In the genomic region with DNA sequence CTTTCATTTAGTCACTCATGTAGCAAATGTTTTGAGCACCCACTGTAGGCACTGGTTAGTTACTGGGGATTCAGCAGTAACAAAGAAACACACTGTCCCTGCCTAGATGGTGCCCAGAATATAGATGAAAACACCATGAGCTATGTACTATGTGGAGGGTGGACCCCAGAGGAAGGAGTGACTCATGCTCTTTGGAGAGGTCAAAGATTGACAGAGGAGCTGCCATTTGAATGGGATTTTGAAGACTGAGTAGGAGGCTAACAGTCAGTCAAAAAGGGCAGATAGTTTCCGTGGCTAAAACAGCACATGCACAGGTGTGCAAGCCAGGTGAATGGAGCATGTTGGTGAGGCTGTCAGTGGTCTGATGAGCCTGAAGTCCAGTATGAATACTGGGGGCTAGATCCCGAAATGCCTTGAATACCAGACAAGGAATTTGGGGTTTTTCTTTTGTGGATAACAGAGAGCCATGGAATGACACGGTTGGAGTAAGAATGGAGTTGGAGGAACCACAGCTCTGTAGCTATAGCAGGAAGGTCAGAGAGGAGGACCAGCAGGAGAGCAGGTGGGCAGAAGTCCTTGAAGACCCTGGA, we compare ENCODE assay signal across 7 cellular contexts. TPM values are rescaled to one million over a fixed set of nuclear protein-coding genes. Genes with fewer than 3 reads are reported as not detected.
DNase-seq lines count a peak whose midpoint lies in the region; ATAC-seq and TF ChIP-seq lines count a peak whose summit lies in the region.

No MANE protein-coding gene starts in this region.

- H3K4me1 ChIP-seq in lower lobe of right lung = peaks cover 18% of the 10 kb centered on the region

- no peaks in the 10 kb centered on the region for H3K36me3 ChIP-seq in lower lobe of right lung

- no peaks in the 10 kb centered on the region for H3K9me3 ChIP-seq in lower lobe of right lung

- H3K4me3 ChIP-seq in lower lobe of right lung = no peak overlapping the region

- intact Hi-C loops in lower lobe of right lung (cut with DNase I) = no loop called here

- TF ChIP-seq CTCF in lower lobe of right lung (IDR thresholded peaks at IDR 0.05) = no peak

- no peaks in the 10 kb centered on the region for H3K27me3 ChIP-seq in lower lobe of right lung (ENCODE audit: low read depth)

- ATAC-seq in GM18907 (IDR thresholded peaks at IDR 0.05; ENCODE audit: unreplicated experiment) = peak; percentile 46
- ATAC-seq in HG03039 (IDR thresholded peaks at IDR 0.05; ENCODE audit: unreplicated experiment) = peak; percentile 23
- ATAC-seq in lower lobe of right lung = peak; percentile 36 to 38

- no peak overlapping the region for H3K27ac ChIP-seq in lower lobe of right lung

- DNase-seq in activated CD4-positive, alpha-beta T cell treated with anti-CD3 and anti-CD28 coated beads, Interleukin-2, amount 50 U/mL, for 48 hours = peak; percentile 38 to 60
- DNase-seq in lower lobe of right lung = no peak
- DNase-seq in cerebellar cortex (ENCODE audit: low spot score) = no peak
- no peak for DNase-seq in SKM-1 (lab: John Stamatoyannopoulos, UW; ENCODE audit: unreplicated experiment)
- DNase-seq in cerebellum (ENCODE audit: low spot score) = no peak

RNA-seq across cellular contexts. Expression of gene IL21R, which starts 6.1 kb away (rescaled TPM):
- total RNA-seq in lower lobe of right lung (6.0 TPM), cerebellum (0.09 TPM)

Comparison
In these comparisons a context has a peak if more than half of its experiments do, and no peak if none do; other contexts are left out.
1. DNase-seq: peak in activated CD4-positive, alpha-beta T cell treated with anti-CD3 and anti-CD28 coated beads, Interleukin-2, amount 50 U/mL, for 48 hours (2 of 2); none in lower lobe of right lung (single experiment), cerebellar cortex (single experiment), SKM-1 (single experiment) and cerebellum (single experiment).
2. Peak in every context shown above with its lines, with median percentiles within 50 percentile points of each other: ATAC-seq.